Comparison of ENCODE assay signal across 1 cellular context in genomic region chr10:62048919-62049636, GRCh38.
A peak's percentile ranks its signal among the peaks of the same experiment; 100 is the strongest.
TF ChIP-seq lines count a peak whose summit lies in the region.

No MANE protein-coding gene starts in this region.

TF ChIP-seq in HepG2, 621 proteins besides CTCF, POLR2A, EP300 and RAD21 (continued from another document and continues in another):
- TF ChIP-seq CBX1 (IDR thresholded peaks at IDR 0.05; ENCODE audit: low read depth) (no peak), ARID4A (CRISPR knock-in tag; IDR thresholded peaks at IDR 0.05; ENCODE audit: borderline replicate concordance) (peak; percentile 77; the same call in 1 of the 2 replicates), ZBTB3 (CRISPR knock-in tag; IDR thresholded peaks at IDR 0.05; ENCODE audit: borderline replicate concordance, low read depth) (no peak), ATF1 (CRISPR knock-in tag; IDR thresholded peaks at IDR 0.05) (no peak), ELF1 (CRISPR knock-in tag; IDR thresholded peaks at IDR 0.05) (peak; percentile 52), ATF4 (CRISPR knock-in tag; IDR thresholded peaks at IDR 0.05) (peak in 1 of 2 experiments; percentile 80; a peak in 2 of 4 replicates), FOXP4 (CRISPR knock-in tag; IDR thresholded peaks at IDR 0.05) (peak; percentile 89), ZNF598 (CRISPR knock-in tag; IDR thresholded peaks at IDR 0.05; ENCODE audit: borderline replicate concordance) (peak; percentile 80; the same call in 1 of the 2 replicates), ZNF335 (CRISPR knock-in tag; IDR thresholded peaks at IDR 0.05) (peak; percentile 82; the same call in 1 of the 2 replicates), SETDB1 (CRISPR knock-in tag; IDR thresholded peaks at IDR 0.05; ENCODE audit: borderline replicate concordance) (no peak), GLMP (CRISPR knock-in tag; IDR thresholded peaks at IDR 0.05; ENCODE audit: borderline replicate concordance) (no peak), ZNF691 (CRISPR knock-in tag; IDR thresholded peaks at IDR 0.05; ENCODE audit: borderline replicate concordance, low read depth) (peak; percentile 79; the same call in 1 of the 2 replicates), ZNF703 (CRISPR knock-in tag; IDR thresholded peaks at IDR 0.05; ENCODE audit: borderline replicate concordance) (no peak), FOXJ3 (CRISPR knock-in tag; IDR thresholded peaks at IDR 0.05; ENCODE audit: borderline replicate concordance) (peak; percentile 84; the same call in 1 of the 2 replicates), RNF2 (conservative IDR thresholded peaks at IDR 0.05; ENCODE audit: low read depth) (peak; percentile 85), ATF6 (CRISPR knock-in tag; conservative IDR thresholded peaks at IDR 0.05) (no peak), ZNF563 (CRISPR knock-in tag; IDR thresholded peaks at IDR 0.05) (no peak; the same call in 1 of the 2 replicates), ZMYM2 (CRISPR knock-in tag; IDR thresholded peaks at IDR 0.05) (0 out of 2 replicates have a peak, but pooled peaks have one; percentile 44), POLR2G (IDR thresholded peaks at IDR 0.05; ENCODE audit: low read depth, low read length) (peak; percentile 89), SP4 (CRISPR knock-in tag; IDR thresholded peaks at IDR 0.05) (0 out of 2 replicates have a peak, but pooled peaks have one; percentile 27), DBP (CRISPR knock-in tag; IDR thresholded peaks at IDR 0.05; ENCODE audit: not compliant biosample characterization) (peak; percentile 83), ZKSCAN8 (CRISPR knock-in tag; IDR thresholded peaks at IDR 0.05; ENCODE audit: borderline replicate concordance) (peak; percentile 91; the same call in 1 of the 2 replicates), ZNF614 (CRISPR knock-in tag; IDR thresholded peaks at IDR 0.05; ENCODE audit: borderline replicate concordance) (peak; percentile 95; the same call in 1 of the 2 replicates), ZNF670 (CRISPR knock-in tag; IDR thresholded peaks at IDR 0.05; ENCODE audit: borderline replicate concordance) (peak; percentile 67), PRMT3 (CRISPR knock-in tag; IDR thresholded peaks at IDR 0.05; ENCODE audit: borderline replicate concordance, low read depth) (peak; percentile 90; the same call in 1 of the 2 replicates), CEBPZ (IDR thresholded peaks at IDR 0.05; ENCODE audit: low read length) (no peak), MAFF (IDR thresholded peaks at IDR 0.05; ENCODE audit: low read depth, low read length) (peak; percentile 18; the same call in 1 of the 2 replicates), CAMTA2 (CRISPR knock-in tag; IDR thresholded peaks at IDR 0.05; ENCODE audit: borderline replicate concordance) (no peak), ZBTB7B (CRISPR knock-in tag; IDR thresholded peaks at IDR 0.05) (no peak), GMEB1 (CRISPR knock-in tag; IDR thresholded peaks at IDR 0.05; ENCODE audit: borderline replicate concordance) (peak; percentile 50; the same call in 1 of the 2 replicates), RBAK (CRISPR knock-in tag; IDR thresholded peaks at IDR 0.05) (no peak), ZBTB4 (CRISPR knock-in tag; IDR thresholded peaks at IDR 0.05; ENCODE audit: borderline replicate concordance) (peak; percentile 95; the same call in 1 of the 2 replicates)
